ENCODE assay signal across 18 cellular contexts in the genomic region with DNA sequence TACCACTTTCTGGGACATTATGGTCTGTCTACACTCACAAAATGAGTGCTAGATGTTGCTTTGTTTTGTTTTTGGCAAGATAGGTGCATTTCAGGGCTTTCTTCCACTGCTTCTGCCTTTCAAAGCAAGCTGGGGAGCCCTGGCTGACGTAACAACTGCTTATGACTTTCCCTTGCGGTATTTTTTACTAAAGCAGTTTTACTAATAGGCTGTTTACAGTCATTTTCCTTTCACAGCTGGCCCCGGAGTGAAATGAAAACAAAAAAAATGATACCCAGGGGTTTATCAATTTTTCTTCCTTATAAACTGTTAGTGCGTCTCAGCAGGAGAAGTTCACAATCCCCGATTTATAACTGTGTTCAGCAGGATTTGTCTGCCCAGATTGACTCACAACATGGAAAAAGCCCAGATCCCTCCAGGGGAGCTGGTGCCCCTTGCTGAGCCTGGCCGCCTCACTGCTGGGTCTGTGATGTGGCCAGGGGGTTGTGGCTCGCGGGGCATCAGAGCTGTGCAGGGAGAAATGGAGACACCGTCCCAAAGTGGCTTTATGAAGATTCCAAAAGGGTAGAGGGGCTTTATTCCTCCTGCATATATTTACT.
DNase-seq lines count a peak whose midpoint lies in the region; TF ChIP-seq lines count a peak whose summit lies in the region.
"Had no signal": no experiment of that assay in that cellular context is flagged by ENCODE, and none has a peak within 500 bp of the region (broad histone marks: within the 10 kb centered on the region; RNA-seq: fewer than 3 reads in every experiment).

No MANE protein-coding gene starts in this region.

- H3K4me1 ChIP-seq in smooth muscle cell (ENCODE audit: low read depth) (no peaks in the 10 kb centered on the region), MM.1S (ENCODE audit: low read length) (no peaks in the 10 kb centered on the region)
- H3K4me1 ChIP-seq: body of pancreas, Peyer's patch, tibial nerve had no signal

- H3K79me2 ChIP-seq in smooth muscle cell (ENCODE audit: low read depth) (no peaks in the 10 kb centered on the region), MM.1S (ENCODE audit: low read length) (no peaks in the 10 kb centered on the region)

- H3K9me3 ChIP-seq in smooth muscle cell (replicated peaks; ENCODE audit: low read depth) (no peaks in the 10 kb centered on the region), MM.1S (replicated peaks; ENCODE audit: insufficient read depth, low read length) (no peaks in the 10 kb centered on the region)
- H3K9me3 ChIP-seq: body of pancreas, Peyer's patch, tibial nerve had no signal

- H4K20me1 ChIP-seq in smooth muscle cell (ENCODE audit: low read depth) = no peaks in the 10 kb centered on the region
- H4K20me1 ChIP-seq in MM.1S (ENCODE audit: insufficient read depth, low read length) = no peaks in the 10 kb centered on the region

- H3K4me3 ChIP-seq in WI38 (ENCODE audit: low read depth, low read length) (peak overlapping the region; percentile 12; the same call in 1 of the 2 replicates), smooth muscle cell (no peak overlapping the region), MM.1S (ENCODE audit: low read length) (no peak overlapping the region), coronary artery (no peak overlapping the region)
- H3K4me3 ChIP-seq: body of pancreas, Peyer's patch, tibial nerve had no signal

- no peaks in the 10 kb centered on the region for H3K27me3 ChIP-seq in smooth muscle cell (ENCODE audit: low read depth)
- no peaks in the 10 kb centered on the region for H3K27me3 ChIP-seq in MM.1S (replicated peaks; ENCODE audit: insufficient read depth, low read length)
- H3K27me3 ChIP-seq: body of pancreas, Peyer's patch, tibial nerve had no signal

- in situ Hi-C loops in GM13977 (cut with MboI; ENCODE audit: low pct_unique_long_range_greater_than_20kb, low sequenced_read_pairs, unreplicated experiment) = no loop called here

- H3K4me2 ChIP-seq in smooth muscle cell (peak overlapping the region; percentile 75), MM.1S (ENCODE audit: low read depth, low read length) (no peak overlapping the region)

- H2AFZ ChIP-seq in smooth muscle cell (ENCODE audit: low read depth) = peak overlapping the region; percentile 6
- no peak overlapping the region for H2AFZ ChIP-seq in MM.1S (ENCODE audit: low read length)

- no peaks in the 10 kb centered on the region for H3K36me3 ChIP-seq in smooth muscle cell (ENCODE audit: low read depth)
- H3K36me3 ChIP-seq in MM.1S (replicated peaks; ENCODE audit: insufficient read depth, low read length) = no peaks in the 10 kb centered on the region
- H3K36me3 ChIP-seq: Peyer's patch, tibial nerve had no signal

- DNase-seq in EH (ENCODE audit: low read depth) (peak; percentile 58), fibroblast of the conjunctiva (ENCODE audit: low read depth) (peak; percentile 21), smooth muscle cell (lab: John Stamatoyannopoulos, UW; ENCODE audit: unreplicated experiment) (no peak), GM13977 (ENCODE audit: low spot score) (no peak), MM.1S (no peak), coronary artery (ENCODE audit: low spot score) (no peak), head of caudate nucleus (no peak)
- DNase-seq: activated T-cell treated with anti-CD3 and anti-CD28 coated beads, Interleukin-2, amount 50 U/mL, for 72 hours; body of pancreas; cortex of kidney; DMS 273 treated with DMSO at 0.1 percent for 48 hours; NCI-H187; NCI-H345; Peyer's patch; stimulated activated naive CD4-positive, alpha-beta T cell had no signal

- H3K9me2 ChIP-seq in MM.1S (replicated peaks; ENCODE audit: insufficient read depth, low read length) = no peaks in the 10 kb centered on the region

- 21% methylated on average over 9 of the region's 9 CpGs for WGBS in smooth muscle cell (ENCODE audit: low lambda C conversion rate)

- H3K27ac ChIP-seq in smooth muscle cell (ENCODE audit: low read depth) (peak overlapping the region; percentile 69), MM.1S (ENCODE audit: low read length) (no peak overlapping the region), coronary artery (no peak overlapping the region)
- H3K27ac ChIP-seq: body of pancreas, C4-2B, Peyer's patch, tibial nerve had no signal

- TF ChIP-seq CTCF in WI38 (IDR thresholded peaks at IDR 0.05; ENCODE audit: low read depth, low read length) (no peak), smooth muscle cell (IDR thresholded peaks at IDR 0.05; ENCODE audit: borderline replicate concordance, insufficient read depth, poor library complexity, severe bottlenecking) (no peak), GM13977 (IDR thresholded peaks at IDR 0.05; ENCODE audit: extremely low read depth, insufficient read depth, missing control alignments) (no peak), MM.1S (IDR thresholded peaks at IDR 0.05; ENCODE audit: low read length) (no peak), coronary artery (IDR thresholded peaks at IDR 0.05) (no peak)

- H3K9ac ChIP-seq in smooth muscle cell (ENCODE audit: low read depth) (no peak overlapping the region), MM.1S (ENCODE audit: low read length) (no peak overlapping the region)

- intact Hi-C loops in head of caudate nucleus (cut with DNase I) = no loop called here

- peaks cover 17% of the 10 kb centered on the region for H3F3A ChIP-seq in smooth muscle cell (ENCODE audit: low read depth)
- H3F3A ChIP-seq in MM.1S (ENCODE audit: insufficient read depth, low read length) = no peaks in the 10 kb centered on the region

Comparison
In these comparisons a context has a peak if more than half of its experiments do, and no peak if none do; other contexts are left out.
1. DNase-seq: peak in EH (single experiment) and fibroblast of the conjunctiva (single experiment); none in smooth muscle cell (single experiment), GM13977 (single experiment), MM.1S (single experiment), coronary artery (single experiment) and head of caudate nucleus (0 of 42).